ENCODE assay signal across 13 cellular contexts in genomic region chr5:3197699-3198098, GRCh38.
DNase-seq lines count a peak whose midpoint lies in the region; ATAC-seq and TF ChIP-seq lines count a peak whose summit lies in the region.
"Had no signal": no experiment of that assay in that cellular context is flagged by ENCODE, and none has a peak within 500 bp of the region (broad histone marks: within the 10 kb centered on the region; RNA-seq: fewer than 3 reads in every experiment).

No MANE protein-coding gene starts in this region.

- ATAC-seq in right lobe of liver (no peak), HG03521 (IDR thresholded peaks at IDR 0.05; ENCODE audit: unreplicated experiment) (no peak)
- ATAC-seq: mucosa of descending colon had no signal

- H3K4me3 ChIP-seq in astrocyte of the spinal cord (ENCODE audit: low read depth, low read length), result no peak overlapping the region
- no peak overlapping the region for H3K4me3 ChIP-seq in right lobe of liver
- H3K4me3 ChIP-seq: breast epithelium, mucosa of descending colon, Peyer's patch had no signal

- no peaks in the 10 kb centered on the region for H3K9me3 ChIP-seq in right lobe of liver
- H3K9me3 ChIP-seq: breast epithelium, mucosa of descending colon, Peyer's patch had no signal

- no peaks in the 10 kb centered on the region for H3K4me1 ChIP-seq in right lobe of liver
- H3K4me1 ChIP-seq: breast epithelium, Peyer's patch had no signal

- WGBS in right lobe of liver (ENCODE audit: insufficient coverage, low coverage, low lambda C conversion rate, missing lambda C conversion rate), result 0% methylated on average over 4 of the region's 18 CpGs

- H3K36me3 ChIP-seq in right lobe of liver, result no peaks in the 10 kb centered on the region
- H3K36me3 ChIP-seq: breast epithelium, Peyer's patch had no signal

- no peak for TF ChIP-seq CTCF in astrocyte of the spinal cord (IDR thresholded peaks at IDR 0.05; ENCODE audit: low read depth, low read length)
- TF ChIP-seq CTCF in right lobe of liver (IDR thresholded peaks at IDR 0.05), result no peak

- no peak for TF ChIP-seq POLR2A in right lobe of liver (IDR thresholded peaks at IDR 0.05)

- no peak overlapping the region for H3K27ac ChIP-seq in right lobe of liver
- H3K27ac ChIP-seq: breast epithelium, Peyer's patch had no signal

- intact Hi-C loops in right lobe of liver (cut with DNase I), result no loop called here

- no peaks in the 10 kb centered on the region for H3K27me3 ChIP-seq in right lobe of liver
- H3K27me3 ChIP-seq: Peyer's patch had no signal

- in situ Hi-C loops in astrocyte of the spinal cord (cut with HindIII; ENCODE audit: low sequenced_read_pairs), result no loop called here

- DNase-seq in Ammon's horn (ENCODE audit: low spot score), result peak; percentile 52
- DNase-seq in NCI-H128 (lab: John Stamatoyannopoulos, UW; ENCODE audit: unreplicated experiment), result peak; percentile 85
- peak; percentile 1 for DNase-seq in astrocyte of the spinal cord (ENCODE audit: low read depth, low spot score)
- peak; percentile 29 for DNase-seq in kidney tubule cell (ENCODE audit: low spot score)
- no peak for DNase-seq in right lobe of liver
- no peak for DNase-seq in Kasumi-1 (lab: John Stamatoyannopoulos, UW)
- no peak for DNase-seq in activated CD4-positive, CD25-positive, alpha-beta regulatory T cell (lab: John Stamatoyannopoulos, UW)
- DNase-seq: activated T-cell treated with anti-CD3 and anti-CD28 coated beads, Interleukin-2, amount 50 U/mL, for 24 hours; GF-D8; mucosa of descending colon; Peyer's patch had no signal

Comparison
In these comparisons a context has a peak if more than half of its experiments do, and no peak if none do; other contexts are left out.
1. DNase-seq: peak in Ammon's horn (single experiment), NCI-H128 (single experiment), astrocyte of the spinal cord (single experiment) and kidney tubule cell (single experiment); none in right lobe of liver (0 of 3), Kasumi-1 (0 of 2) and activated CD4-positive, CD25-positive, alpha-beta regulatory T cell (0 of 4).